Comparison of ENCODE assay signal across 13 cellular contexts in the genomic region with DNA sequence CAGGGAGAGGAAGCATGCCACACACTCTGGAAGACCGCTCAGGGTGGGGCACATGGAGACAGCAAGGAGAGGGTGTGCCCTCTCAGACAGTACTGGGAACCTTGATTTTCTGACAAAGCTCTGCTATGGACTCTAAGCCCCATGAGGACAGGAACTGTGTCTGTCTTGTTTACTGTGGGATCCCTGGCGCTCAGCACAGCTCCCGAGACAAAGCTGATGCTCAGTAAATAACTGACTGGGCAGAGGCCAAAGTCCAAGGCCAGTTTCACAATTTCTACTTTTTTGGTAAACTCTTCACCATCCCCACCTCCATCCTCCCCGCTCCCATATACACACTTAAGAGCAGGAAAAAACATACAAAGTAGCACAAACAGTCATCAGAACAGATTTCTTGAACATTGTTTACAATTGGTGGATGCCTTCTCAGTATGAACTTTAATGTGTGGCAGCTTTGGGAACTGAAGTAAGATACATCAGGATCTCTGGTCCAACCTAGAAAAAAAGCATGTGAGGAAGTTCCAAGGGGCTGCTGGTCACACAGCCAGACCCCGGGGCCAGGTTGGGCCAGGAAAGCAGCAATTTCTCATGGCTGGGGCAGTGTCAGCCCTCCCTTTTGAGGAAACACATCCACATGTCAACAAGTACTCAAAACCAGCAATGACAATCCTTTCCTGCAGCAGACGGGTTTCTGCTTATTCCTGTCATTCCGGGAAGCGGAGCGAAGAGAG. TPM values are rescaled to one million over a fixed set of nuclear protein-coding genes. Genes with fewer than 3 reads are reported as not detected.
A peak's percentile ranks its signal among the peaks of the same experiment; 100 is the strongest.
DNase-seq lines count a peak whose midpoint lies in the region; ATAC-seq and TF ChIP-seq lines count a peak whose summit lies in the region.
"Had no signal": no experiment of that assay in that cellular context is flagged by ENCODE, and none has a peak within 500 bp of the region (broad histone marks: within the 10 kb centered on the region; RNA-seq: fewer than 3 reads in every experiment).

No MANE protein-coding gene starts in this region.

- H3K27me3 ChIP-seq in lower lobe of right lung (ENCODE audit: low read depth) (no peaks in the 10 kb centered on the region), upper lobe of right lung (no peaks in the 10 kb centered on the region)
- H3K27me3 ChIP-seq: testis had no signal

- H3K27ac ChIP-seq in lower lobe of right lung: peak overlapping the region; percentile 4
- peak overlapping the region; percentile 47 for H3K27ac ChIP-seq in upper lobe of right lung
- H3K27ac ChIP-seq: testis had no signal

- no peaks in the 10 kb centered on the region for H3K9me3 ChIP-seq in lower lobe of right lung
- no peaks in the 10 kb centered on the region for H3K9me3 ChIP-seq in upper lobe of right lung
- H3K9me3 ChIP-seq: testis had no signal

- ATAC-seq in Right ventricle myocardium superior (ENCODE audit: poor library complexity) (peak; percentile 3), Right ventricle myocardium inferior (no peak), lower lobe of right lung (no peak), upper lobe of right lung (no peak), HG02759 (IDR thresholded peaks at IDR 0.05; ENCODE audit: unreplicated experiment) (no peak), GM21360 (IDR thresholded peaks at IDR 0.05; ENCODE audit: unreplicated experiment) (no peak)
- ATAC-seq: activated T-cell treated with anti-CD3 and anti-CD28 coated beads, Interleukin-2, amount 50 U/mL, for 4 hours had no signal

- DNase-seq in Right ventricle myocardium superior (no peak), Right ventricle myocardium inferior (ENCODE audit: missing footprints) (no peak), cardiac fibroblast (ENCODE audit: low read depth in 2 of 2) (peak; percentile 15 to 32), lower lobe of right lung (no peak), upper lobe of right lung (no peak), NCI-H1436 (lab: John Stamatoyannopoulos, UW) (no peak)
- DNase-seq: 8988T; activated CD4-positive, alpha-beta T cell treated with anti-CD3 and anti-CD28 coated beads, Interleukin-2, amount 50 U/mL, for 4 hours; activated T-cell treated with anti-CD3 and anti-CD28 coated beads, Interleukin-2, amount 50 U/mL, for 4 hours; effector CD4-positive, alpha-beta T cell; testis had no signal

- peaks cover 35% of the 10 kb centered on the region for H3K4me1 ChIP-seq in lower lobe of right lung
- H3K4me1 ChIP-seq in upper lobe of right lung: peaks cover 41% of the 10 kb centered on the region
- H3K4me1 ChIP-seq: testis had no signal

- H3K36me3 ChIP-seq in lower lobe of right lung (no peaks in the 10 kb centered on the region), upper lobe of right lung (no peaks in the 10 kb centered on the region)

- H3K4me3 ChIP-seq in cardiac fibroblast (replicated peaks in 1 of 2; ENCODE audit: low read depth in 2 of 2, low read length in 2 of 2) (no peak overlapping the region), lower lobe of right lung (no peak overlapping the region), upper lobe of right lung (no peak overlapping the region)
- H3K4me3 ChIP-seq: testis had no signal

- intact Hi-C loops in Right ventricle myocardium superior (cut with DNase I) (no loop called here), Right ventricle myocardium inferior (cut with DNase I) (no loop called here), lower lobe of right lung (cut with DNase I) (loop anchor here (10.0 kb wide), 1 partner anchor 64 kb away; the partner anchor contains the start of gene CSF1), upper lobe of right lung (cut with DNase I) (no loop called here)

- TF ChIP-seq CTCF in cardiac fibroblast (IDR thresholded peaks at IDR 0.05; ENCODE audit: low read depth, low read length) (no peak), lower lobe of right lung (IDR thresholded peaks at IDR 0.05) (no peak), upper lobe of right lung (IDR thresholded peaks at IDR 0.05) (no peak)

RNA-seq across cellular contexts. Expression of gene AHCYL1, which starts 5.6 kb away (rescaled TPM):
- total RNA-seq in Right ventricle myocardium superior (39.8 TPM), Right ventricle myocardium inferior (38.4 TPM), lower lobe of right lung (83.9 TPM), upper lobe of right lung (91.7 TPM)

RNA-seq across cellular contexts. Expression of gene STRIP1, which starts 55.5 kb away (rescaled TPM):
- 16.2 TPM for total RNA-seq in Right ventricle myocardium superior
- 17.8 TPM for total RNA-seq in Right ventricle myocardium inferior
- total RNA-seq in lower lobe of right lung: 36.5 TPM
- 35.6 TPM for total RNA-seq in upper lobe of right lung

Comparison
In these comparisons a context has a peak if more than half of its experiments do, and no peak if none do; other contexts are left out.
1. DNase-seq: peak in cardiac fibroblast (2 of 2); none in Right ventricle myocardium superior (single experiment), Right ventricle myocardium inferior (single experiment), lower lobe of right lung (single experiment), upper lobe of right lung (single experiment) and NCI-H1436 (single experiment).